ENCODE assay signal across 15 cellular contexts in genomic region chr2:39499336-39499735, GRCh38.
DNase-seq lines count a peak whose midpoint lies in the region; ATAC-seq, FAIRE-seq and TF ChIP-seq lines count a peak whose summit lies in the region.
"Had no signal": no experiment of that assay in that cellular context is flagged by ENCODE, and none has a peak within 500 bp of the region (broad histone marks: within the 10 kb centered on the region; RNA-seq: fewer than 3 reads in every experiment).

No MANE protein-coding gene starts in this region.

- no peak overlapping the region for H3K9ac ChIP-seq in PC-3 (ENCODE audit: low read length)

- H3K9me3 ChIP-seq in A549 (no peaks in the 10 kb centered on the region), PC-3 (ENCODE audit: low read length) (no peaks in the 10 kb centered on the region), prostate gland (no peaks in the 10 kb centered on the region)

- no peak for ATAC-seq in A549
- peak; percentile 39 for ATAC-seq in PC-3
- ATAC-seq in HG02763 (IDR thresholded peaks at IDR 0.05; ENCODE audit: unreplicated experiment) = no peak
- ATAC-seq: HCT116 had no signal

- H3K4me3 ChIP-seq in A549 (no peak overlapping the region), AG10803 (ENCODE audit: low read length) (no peak overlapping the region), PC-3 (ENCODE audit: low read length) (no peak overlapping the region), prostate gland (no peak overlapping the region)

- H3K9me2 ChIP-seq in PC-3 (replicated peaks; ENCODE audit: low read length) = no peaks in the 10 kb centered on the region; the same call in 1 of the 2 replicates

- H3K4me1 ChIP-seq in A549 (peaks cover 63% of the 10 kb centered on the region), PC-3 (ENCODE audit: insufficient read depth, low read length) (peaks cover 38% of the 10 kb centered on the region), prostate gland (replicated peaks) (no peaks in the 10 kb centered on the region)

- H3K27me3 ChIP-seq in PC-3 (ENCODE audit: low read length) (no peaks in the 10 kb centered on the region), prostate gland (replicated peaks; ENCODE audit: insufficient read depth) (no peaks in the 10 kb centered on the region)

- POLR2A ChIA-PET in A549 (lab: Yijun Ruan, JAX) = no interaction called here
- POLR2A ChIA-PET in PC-3 (lab: Charles Lee; ENCODE audit: unreplicated experiment) = no interaction called here

- H3K36me3 ChIP-seq in PC-3 (ENCODE audit: low read depth, low read length) (no peaks in the 10 kb centered on the region), prostate gland (no peaks in the 10 kb centered on the region)

- BruUV-seq in PC-3 (replicated peaks; lab: Mats Ljungman, UMichigan) = no TSS peak

- H3K4me2 ChIP-seq in A549 (0 out of 3 replicates have a peak overlapping the region, but pooled peaks have one; percentile 9), PC-3 (ENCODE audit: low read length) (no peak overlapping the region)

- peak overlapping the region; percentile 48 to 57; a peak in 5 of 6 replicates for H3K27ac ChIP-seq in A549
- H3K27ac ChIP-seq in PC-3 (ENCODE audit: low read length) = peak overlapping the region; percentile 8; the same call in 1 of the 2 replicates
- H3K27ac ChIP-seq in prostate gland = no peak overlapping the region

- no peaks in the 10 kb centered on the region for H4K20me1 ChIP-seq in PC-3 (ENCODE audit: low read length)

- TF ChIP-seq POLR2A in A549 (IDR thresholded peaks at IDR 0.05; ENCODE audit: low read length) (no peak), prostate gland (IDR thresholded peaks at IDR 0.05) (no peak)

- no peaks in the 10 kb centered on the region for H3F3A ChIP-seq in PC-3 (ENCODE audit: low read length, unreplicated experiment)

- no peaks in the 10 kb centered on the region for H3K79me2 ChIP-seq in PC-3 (ENCODE audit: low read length)

- intact Hi-C loops in PC-3 (cut with micrococcal nuclease) = no loop called here
- intact Hi-C loops in prostate gland (cut with DNase I) = no loop called here

- CTCF ChIA-PET in A549 (lab: Yijun Ruan, JAX) (interaction anchor here (1.2 to 1.6 kb wide), 2 partner anchors 10 to 12 kb away, joined by 3 to 6 read pairs; no protein-coding TSS in a partner anchor), PC-3 (lab: Charles Lee) (no interaction called here)

- DNase-seq in A549 (ENCODE audit: low read depth in 1 of 2, low spot score in 1 of 2) = no peak
- DNase-seq in AG10803 (ENCODE audit: low read depth) = peak; percentile 51
- DNase-seq in PC-3 = peak; percentile 67
- peak; percentile 51 for DNase-seq in fibroblast of peridontal ligament (ENCODE audit: extremely low read depth)
- no peak for DNase-seq in prostate gland (ENCODE audit: low spot score)
- DNase-seq in NCI-H345 (lab: John Stamatoyannopoulos, UW) = no peak
- DNase-seq: KBM-7, NCI-H1436, NCI-H2029, NCI-H510A, NCI-H748 treated with DMSO at 0.1 percent for 48 hours, OCI-M1 had no signal

- no peak for FAIRE-seq in A549 (lab: Jason Lieb, UNC)
- FAIRE-seq: G401.6 had no signal

- WGBS in A549 (ENCODE audit: missing lambda C conversion rate) = 90% methylated on average over 2 of the region's 2 CpGs
- 96% methylated on average over 2 of the region's 2 CpGs for WGBS in prostate gland

- no peak for TF ChIP-seq RAD21 in A549 (conservative IDR thresholded peaks at IDR 0.05 in 1 of 2, IDR thresholded peaks at IDR 0.05 in 1 of 2)

- H2AFZ ChIP-seq in PC-3 (ENCODE audit: low read length) = no peak overlapping the region

- TF ChIP-seq CTCF in A549 (IDR thresholded peaks at IDR 0.05) (no peak), AG10803 (conservative IDR thresholded peaks at IDR 0.05; ENCODE audit: low read length) (no peak), PC-3 (conservative IDR thresholded peaks at IDR 0.05; ENCODE audit: low read depth, low read length) (no peak), prostate gland (IDR thresholded peaks at IDR 0.05) (no peak)

- TF ChIP-seq EP300 in A549 (IDR thresholded peaks at IDR 0.05) = no peak

TF ChIP-seq in A549, 52 proteins besides CTCF, POLR2A, EP300 and RAD21:
- TF ChIP-seq FOSB (CRISPR knock-in tag; IDR thresholded peaks at IDR 0.05) = no peak
- no peak for TF ChIP-seq CBX2 (IDR thresholded peaks at IDR 0.05; ENCODE audit: borderline replicate concordance, low read depth)
- no peak for TF ChIP-seq ZNF302 (CRISPR knock-in tag; IDR thresholded peaks at IDR 0.05)
- TF ChIP-seq RFX5 (IDR thresholded peaks at IDR 0.05) = no peak
- no peak for TF ChIP-seq ZC3H11A (IDR thresholded peaks at IDR 0.05)
- no peak for TF ChIP-seq SREBF2 (IDR thresholded peaks at IDR 0.05)
- TF ChIP-seq HMGXB4 (CRISPR knock-in tag; IDR thresholded peaks at IDR 0.05; ENCODE audit: borderline replicate concordance) = no peak
- no peak for TF ChIP-seq HES2 (IDR thresholded peaks at IDR 0.05)
- TF ChIP-seq PBX3 (IDR thresholded peaks at IDR 0.05) = no peak
- no peak for TF ChIP-seq NR3C1 (IDR thresholded peaks at IDR 0.05)
- no peak for TF ChIP-seq CHD2 (IDR thresholded peaks at IDR 0.05; ENCODE audit: low read length, partially characterized antibody)
- no peak for TF ChIP-seq PHF8 (IDR thresholded peaks at IDR 0.05; ENCODE audit: borderline replicate concordance, low read depth)
- no peak for TF ChIP-seq NPAS2 (CRISPR knock-in tag; IDR thresholded peaks at IDR 0.05; ENCODE audit: borderline replicate concordance)
- TF ChIP-seq SMC3 (IDR thresholded peaks at IDR 0.05) = no peak
- TF ChIP-seq FOSL2 (IDR thresholded peaks at IDR 0.05) = no peak
- no peak for TF ChIP-seq FOSL2 (CRISPR knock-in tag; IDR thresholded peaks at IDR 0.05)
- TF ChIP-seq EHF (CRISPR knock-in tag; IDR thresholded peaks at IDR 0.05) = no peak
- TF ChIP-seq EHMT2 (IDR thresholded peaks at IDR 0.05; ENCODE audit: low read depth) = no peak
- no peak for TF ChIP-seq POLR2AphosphoS2 (conservative IDR thresholded peaks at IDR 0.05; ENCODE audit: low read length)
- TF ChIP-seq ELK1 (IDR thresholded peaks at IDR 0.05; ENCODE audit: low read depth, low read length) = no peak
- TF ChIP-seq TP53 (CRISPR knock-in tag; IDR thresholded peaks at IDR 0.05) = no peak

Comparison
In these comparisons a context has a peak if more than half of its experiments do, and no peak if none do; other contexts are left out.
1. DNase-seq: peak in AG10803 (single experiment), PC-3 (single experiment) and fibroblast of peridontal ligament (single experiment); none in A549 (0 of 2), prostate gland (single experiment) and NCI-H345 (single experiment).
2. H3K27ac ChIP-seq: peak in A549 (2 of 2) and PC-3 (single experiment); none in prostate gland (0 of 2).